12 cellular contexts compared by ENCODE assay signal in the genomic region with DNA sequence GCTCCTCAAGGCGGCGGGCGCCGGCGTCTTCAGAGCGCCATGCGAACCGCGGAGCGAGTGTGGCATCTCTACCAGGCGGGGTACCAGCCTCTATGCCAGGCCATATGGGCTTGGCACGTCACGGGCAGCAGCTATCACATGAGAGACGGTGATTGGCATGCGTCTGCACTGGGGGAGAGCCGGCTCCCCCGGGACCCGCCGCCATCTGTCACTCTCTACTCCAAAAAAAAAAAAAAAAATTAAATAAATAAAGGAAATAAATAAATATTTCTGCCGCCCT. TPM values are rescaled to one million over a fixed set of nuclear protein-coding genes. Genes with fewer than 3 reads are reported as not detected.
DNase-seq lines count a peak whose midpoint lies in the region; ATAC-seq and TF ChIP-seq lines count a peak whose summit lies in the region.
"Had no signal": no experiment of that assay in that cellular context is flagged by ENCODE, and none has a peak within 500 bp of the region (broad histone marks: within the 10 kb centered on the region; RNA-seq: fewer than 3 reads in every experiment).

A gene (minus strand): TSS at position 70 of the 280 bp plus-strand sequence. CDS start 1,321 bp downstream, outside the sequence.

- no peak for TF ChIP-seq CTCF in prostate gland (IDR thresholded peaks at IDR 0.05)

- H3K27ac Mint-ChIP-seq in effector memory CD8-positive, alpha-beta T cell: no peak within 1 kb of the TSS
- H3K27ac Mint-ChIP-seq in CD4-positive, alpha-beta memory T cell: peak within 1 kb of the TSS in 1 of 7 donors; percentile 16
- H3K27ac Mint-ChIP-seq: activated T-cell treated with anti-CD3 and anti-CD28 coated beads, Interleukin-2, amount 50 U/mL, for 24 hours had no signal

- CTCF ChIA-PET in CD4-positive, alpha-beta memory T cell (lab: Charles Lee; ENCODE audit: partially characterized antibody): no interaction called here

- H3K36me3 Mint-ChIP-seq in effector memory CD8-positive, alpha-beta T cell (ENCODE audit: insufficient read depth): no peaks in the 10 kb centered on the region
- no peaks in the 10 kb centered on the region for H3K36me3 Mint-ChIP-seq in CD4-positive, alpha-beta memory T cell

- POLR2A ChIA-PET in CD4-positive, alpha-beta memory T cell (lab: Charles Lee; ENCODE audit: partially characterized antibody): no interaction called here

- DNase-seq in DMS 273 (lab: John Stamatoyannopoulos, UW; ENCODE audit: unreplicated experiment) (peak; percentile 97), NCI-H2171 (lab: John Stamatoyannopoulos, UW) (peak; percentile 94), prostate gland (ENCODE audit: low spot score) (no peak), NK-92 (lab: John Stamatoyannopoulos, UW; ENCODE audit: unreplicated experiment) (no peak)
- DNase-seq in effector memory CD8-positive, alpha-beta T cell: no peak
- no peak for DNase-seq in CD4-positive, alpha-beta memory T cell
- no peak for DNase-seq in NK-92 treated with Interleukin-12 subunit alpha and Interleukin-12 subunit beta, amount 100 ng/mL, for 24 hours (lab: John Stamatoyannopoulos, UW)
- DNase-seq: activated T-cell treated with anti-CD3 and anti-CD28 coated beads, Interleukin-2, amount 50 U/mL, for 24 hours; DMS79; transverse colon had no signal

- H3K27me3 ChIP-seq in prostate gland (replicated peaks; ENCODE audit: insufficient read depth): peaks cover 33% of the 10 kb centered on the region
- peaks cover 42% of the 10 kb centered on the region for H3K27me3 ChIP-seq in CD4-positive, alpha-beta memory T cell (ENCODE audit: insufficient read depth, low read length)

- 6% methylated on average over 19 of the region's 20 CpGs for WGBS in prostate gland

- peaks cover 45 to 82% of the 10 kb centered on the region in 2 donors for H3K27me3 Mint-ChIP-seq in effector memory CD8-positive, alpha-beta T cell
- H3K27me3 Mint-ChIP-seq in CD4-positive, alpha-beta memory T cell: peaks cover 34 to 37% of the 10 kb centered on the region in 2 donors

- intact Hi-C loops in prostate gland (cut with DNase I): no loop called here
- intact Hi-C loops in CD4-positive, alpha-beta memory T cell (cut with micrococcal nuclease): no loop called here

- no peak for TF ChIP-seq POLR2A in prostate gland (IDR thresholded peaks at IDR 0.05)

- no peak within 1 kb of the TSS for H3K27ac ChIP-seq in prostate gland
- H3K27ac ChIP-seq in CD4-positive, alpha-beta memory T cell (ENCODE audit: low read depth, low read length): no peak within 1 kb of the TSS
- H3K27ac ChIP-seq: transverse colon had no signal

- H3K9me3 Mint-ChIP-seq in effector memory CD8-positive, alpha-beta T cell: no peaks in the 10 kb centered on the region
- peaks cover 0 to 2% (median 0%) of the 10 kb centered on the region in 8 donors for H3K9me3 Mint-ChIP-seq in CD4-positive, alpha-beta memory T cell
- H3K9me3 Mint-ChIP-seq: activated T-cell treated with anti-CD3 and anti-CD28 coated beads, Interleukin-2, amount 50 U/mL, for 24 hours had no signal

- peaks cover 17% of the 10 kb centered on the region for H3K4me1 ChIP-seq in prostate gland (replicated peaks)
- peaks cover 36% of the 10 kb centered on the region for H3K4me1 ChIP-seq in CD4-positive, alpha-beta memory T cell (ENCODE audit: insufficient read depth, low read length)

- no peaks in the 10 kb centered on the region for H3K36me3 ChIP-seq in prostate gland
- no peaks in the 10 kb centered on the region for H3K36me3 ChIP-seq in CD4-positive, alpha-beta memory T cell (ENCODE audit: insufficient read depth, low read length)
- H3K36me3 ChIP-seq: transverse colon had no signal

- H3K4me1 Mint-ChIP-seq in effector memory CD8-positive, alpha-beta T cell (ENCODE audit: low read depth in 2 of 2): peaks cover 12 to 14% of the 10 kb centered on the region in 2 donors
- peaks cover 6 to 29% (median 18%) of the 10 kb centered on the region in 4 donors for H3K4me1 Mint-ChIP-seq in CD4-positive, alpha-beta memory T cell

- no peak for ATAC-seq in effector memory CD8-positive, alpha-beta T cell (replicated peaks)

- H3K4me3 Mint-ChIP-seq in effector memory CD8-positive, alpha-beta T cell: peak within 1 kb of the TSS; percentile 42 to 56
- peak within 1 kb of the TSS in 2 of 8 donors; percentile 12 to 38 for H3K4me3 Mint-ChIP-seq in CD4-positive, alpha-beta memory T cell
- H3K4me3 Mint-ChIP-seq: activated T-cell treated with anti-CD3 and anti-CD28 coated beads, Interleukin-2, amount 50 U/mL, for 24 hours had no signal

- H3K4me3 ChIP-seq in prostate gland: peak within 1 kb of the TSS; percentile 3 to 8
- H3K4me3 ChIP-seq in CD4-positive, alpha-beta memory T cell (ENCODE audit: low read length in 2 of 2): no peak within 1 kb of the TSS

- no peaks in the 10 kb centered on the region for H3K9me3 ChIP-seq in prostate gland
- no peaks in the 10 kb centered on the region for H3K9me3 ChIP-seq in CD4-positive, alpha-beta memory T cell (ENCODE audit: control insufficient read depth in 1 of 2, low read length in 2 of 2)
- H3K9me3 ChIP-seq: transverse colon had no signal

RNA-seq across cellular contexts. Expression of the gene that starts here (rescaled TPM):
- under 1 TPM in 1 of 2 donors, not detected in 1; 0.17 TPM for total RNA-seq in prostate gland
- total RNA-seq in CD4-positive, alpha-beta memory T cell: not detected
- under 1 TPM in 1 of 2 donors, not detected in 1; 0.06 TPM for polyA plus RNA-seq in CD4-positive, alpha-beta memory T cell
- total RNA-seq: fibroblast of lung, pulmonary artery endothelial cell, transverse colon had no signal
- polyA plus RNA-seq: fibroblast of lung had no signal

Comparison
In these comparisons a context has a peak if more than half of its experiments do, and no peak if none do; other contexts are left out.
1. DNase-seq: peak in DMS 273 (single experiment) and NCI-H2171 (single experiment); none in effector memory CD8-positive, alpha-beta T cell (0 of 3), prostate gland (single experiment), CD4-positive, alpha-beta memory T cell (0 of 5), NK-92 treated with Interleukin-12 subunit alpha and Interleukin-12 subunit beta, amount 100 ng/mL, for 24 hours (single experiment) and NK-92 (single experiment).
2. H3K4me3 ChIP-seq: peak in prostate gland (2 of 2); none in CD4-positive, alpha-beta memory T cell (0 of 2).